In genomic region chr1:53949023-53949611, GRCh38 we compare ENCODE assay signal across 7 cellular contexts. TPM values are rescaled to one million over a fixed set of nuclear protein-coding genes. Genes with fewer than 3 reads are reported as not detected.
A peak's percentile ranks its signal among the peaks of the same experiment; 100 is the strongest.
DNase-seq lines count a peak whose midpoint lies in the region; ATAC-seq and TF ChIP-seq lines count a peak whose summit lies in the region.

No MANE protein-coding gene starts in this region.

- WGBS in prostate gland, result 73% methylated on average over 3 of the region's 3 CpGs

- no peaks in the 10 kb centered on the region for H3K36me3 ChIP-seq in prostate gland

- TF ChIP-seq CTCF in GM13977 (IDR thresholded peaks at IDR 0.05; ENCODE audit: extremely low read depth, insufficient read depth, missing control alignments) (peak; percentile 57), dorsolateral prefrontal cortex (IDR thresholded peaks at IDR 0.05 in 54 of 56, conservative IDR thresholded peaks at IDR 0.05 in 2 of 56; ENCODE audit: low read depth in 1 of 56, partially characterized antibody in 56 of 56) (peak in 54 of 56 donors; percentile 29 to 75 (median 55)), prostate gland (IDR thresholded peaks at IDR 0.05) (peak; percentile 20 to 62 (median 38))

- ATAC-seq in GM21526 (IDR thresholded peaks at IDR 0.05; ENCODE audit: low FRiP score, unreplicated experiment) (no peak), HG03095 (IDR thresholded peaks at IDR 0.05; ENCODE audit: unreplicated experiment) (no peak)

- H3K9me3 ChIP-seq in prostate gland, result no peaks in the 10 kb centered on the region

- no peaks in the 10 kb centered on the region for H3K27me3 ChIP-seq in dorsolateral prefrontal cortex
- no peaks in the 10 kb centered on the region for H3K27me3 ChIP-seq in prostate gland (replicated peaks; ENCODE audit: insufficient read depth)

- no peak for TF ChIP-seq POLR2A in prostate gland (IDR thresholded peaks at IDR 0.05)

- peaks cover 4% of the 10 kb centered on the region for H3K4me1 ChIP-seq in prostate gland (replicated peaks)

- intact Hi-C loops in dorsolateral prefrontal cortex (cut with DNase I), result loop anchor here (5.0 kb wide), 6 partner anchors 62 to 818 kb away; partner anchors contain the start of genes NDC1 (in 1 of the 2), TCEANC2 (in 1 of the 2), TMEM59 (in 1 of the 2) and YIPF1 (in 1 of the 2)
- intact Hi-C loops in prostate gland (cut with DNase I), result no loop called here

- H3K27ac ChIP-seq in dorsolateral prefrontal cortex, result peak overlapping the region in 28 of 59 donors; percentile 0 to 91 (median 36)
- H3K27ac ChIP-seq in prostate gland, result no peak overlapping the region

- no peak overlapping the region for H3K4me3 ChIP-seq in dorsolateral prefrontal cortex
- no peak overlapping the region for H3K4me3 ChIP-seq in prostate gland

- in situ Hi-C loops in GM13977 (cut with MboI; ENCODE audit: low pct_unique_long_range_greater_than_20kb, low sequenced_read_pairs, unreplicated experiment), result no loop called here

- peak; percentile 65 for DNase-seq in COR-L47 (lab: John Stamatoyannopoulos, UW)
- DNase-seq in GM13977 (ENCODE audit: low spot score), result peak; percentile 44
- DNase-seq in NCI-H82 treated with DMSO at 0.1 percent for 48 hours (lab: John Stamatoyannopoulos, UW; ENCODE audit: unreplicated experiment), result peak; percentile 38
- no peak for DNase-seq in dorsolateral prefrontal cortex
- no peak for DNase-seq in prostate gland (ENCODE audit: low spot score)

RNA-seq across cellular contexts. Expression of gene LRRC42, which starts 3.0 kb away (rescaled TPM):
- total RNA-seq in dorsolateral prefrontal cortex (10 to 100 TPM in 109 of 120 experiments, 1 to 10 TPM in 11; 8.7 to 16.5 (median 12.4) TPM), prostate gland (10 to 100 TPM; 21.1 to 31.8 TPM)

RNA-seq across cellular contexts. Expression of gene IFT25, which starts 3.6 kb away (rescaled TPM):
- total RNA-seq in dorsolateral prefrontal cortex (10 to 100 TPM; 17.7 to 43.6 (median 29.5) TPM), prostate gland (10 to 100 TPM; 13.7 to 18.9 TPM)

RNA-seq across cellular contexts. Expression of gene DIO1, which starts 55.1 kb away (rescaled TPM):
- total RNA-seq in dorsolateral prefrontal cortex (under 1 TPM in 1 of 120 experiments, not detected in 119; 0.28 TPM), prostate gland (under 1 TPM in 1 of 2 donors, not detected in 1; 0.23 TPM)

RNA-seq across cellular contexts. Expression of gene YIPF1, which starts 59.5 kb away (rescaled TPM):
- total RNA-seq in dorsolateral prefrontal cortex (10 to 100 TPM; 13.0 to 31.6 (median 23.0) TPM), prostate gland (100 to 1,000 TPM in 1 of 2 donors, 10 to 100 TPM in 1; 40.0 to 105 TPM)

Comparison
In these comparisons a context has a peak if more than half of its experiments do, and no peak if none do; other contexts are left out.
1. DNase-seq: peak in COR-L47 (single experiment), GM13977 (single experiment) and NCI-H82 treated with DMSO at 0.1 percent for 48 hours (single experiment); none in dorsolateral prefrontal cortex (0 of 10) and prostate gland (single experiment).
2. Peak in every context shown above with its lines, with median percentiles within 50 percentile points of each other: CTCF ChIP-seq.